9 cellular contexts compared by ENCODE assay signal in genomic region chr17:44122825-44123355, GRCh38. TPM values are rescaled to one million over a fixed set of nuclear protein-coding genes. Genes with fewer than 3 reads are reported as not detected.
A peak's percentile ranks its signal among the peaks of the same experiment; 100 is the strongest.
DNase-seq lines count a peak whose midpoint lies in the region; ATAC-seq, FAIRE-seq and TF ChIP-seq lines count a peak whose summit lies in the region.
"Had no signal": no experiment of that assay in that cellular context is flagged by ENCODE, and none has a peak within 500 bp of the region (broad histone marks: within the 10 kb centered on the region; RNA-seq: fewer than 3 reads in every experiment).

No MANE protein-coding gene starts in this region.

- no peaks in the 10 kb centered on the region for H3K9me3 Mint-ChIP-seq in activated CD4-positive, alpha-beta memory T cell treated with anti-CD3 and anti-CD28 coated beads for 36 hours

- H3K4me1 Mint-ChIP-seq in activated CD4-positive, alpha-beta memory T cell treated with anti-CD3 and anti-CD28 coated beads for 36 hours (ENCODE audit: low read depth): peaks cover 25% of the 10 kb centered on the region

- no peaks in the 10 kb centered on the region for H3K36me3 Mint-ChIP-seq in activated CD4-positive, alpha-beta memory T cell treated with anti-CD3 and anti-CD28 coated beads for 36 hours

- POLR2A ChIA-PET in activated CD4-positive, alpha-beta memory T cell treated with anti-CD3 and anti-CD28 coated beads for 36 hours (lab: Charles Lee): interaction anchor here (0.6 to 1.7 kb wide), 16 partner anchors 8 to 215 kb away, joined by 3 to 11 read pairs (median 4); partner anchors contain the start of genes G6PC3, LSM12, MPP2 and TMUB2

- no peak for FAIRE-seq in frontal cortex (lab: Jason Lieb, UNC)
- FAIRE-seq: A204.1 had no signal

- no peaks in the 10 kb centered on the region for H3K27me3 Mint-ChIP-seq in activated CD4-positive, alpha-beta memory T cell treated with anti-CD3 and anti-CD28 coated beads for 36 hours

- no peak for TF ChIP-seq CTCF in foreskin fibroblast (IDR thresholded peaks at IDR 0.05; ENCODE audit: low read depth, low read length)

- CTCF ChIA-PET in activated CD4-positive, alpha-beta memory T cell treated with anti-CD3 and anti-CD28 coated beads for 36 hours (lab: Charles Lee): interaction anchor here (0.6 to 2.4 kb wide), 30 partner anchors 8 to 1835 kb away, joined by 3 to 10 read pairs (median 4); partner anchors contain the start of genes G6PC3 and TMUB2

- ATAC-seq in HG03064 (IDR thresholded peaks at IDR 0.05; ENCODE audit: low read depth, unreplicated experiment): peak; percentile 12

- peak overlapping the region; percentile 78 for H3K4me3 ChIP-seq in foreskin fibroblast (ENCODE audit: low read depth in 1 of 2, low read length in 2 of 2)
- H3K4me3 ChIP-seq in skeletal muscle cell (ENCODE audit: low read depth, low read length): peak overlapping the region; percentile 83

- peak overlapping the region; percentile 86 for H3K4me3 Mint-ChIP-seq in activated CD4-positive, alpha-beta memory T cell treated with anti-CD3 and anti-CD28 coated beads for 36 hours

- DNase-seq in DMS 273 (lab: John Stamatoyannopoulos, UW; ENCODE audit: unreplicated experiment) (peak; percentile 41), DMS 273 treated with DMSO at 0.1 percent for 48 hours (lab: John Stamatoyannopoulos, UW) (no peak), foreskin fibroblast (no peak), skeletal muscle cell (ENCODE audit: low read depth) (no peak), frontal cortex (ENCODE audit: low spot score in 2 of 2) (no peak), Kasumi-1 (lab: John Stamatoyannopoulos, UW) (no peak)
- DNase-seq in activated CD4-positive, alpha-beta memory T cell treated with anti-CD3 and anti-CD28 coated beads for 36 hours: peak; percentile 32

- intact Hi-C loops in activated CD4-positive, alpha-beta memory T cell treated with anti-CD3 and anti-CD28 coated beads for 36 hours (cut with micrococcal nuclease): loop anchor here (1.0 to 5.0 kb wide), 5 partner anchors 18 to 209 kb away; partner anchors contain the start of genes G6PC3, HROB and TMUB2

- peak overlapping the region; percentile 42 for H3K27ac Mint-ChIP-seq in activated CD4-positive, alpha-beta memory T cell treated with anti-CD3 and anti-CD28 coated beads for 36 hours

RNA-seq across cellular contexts. Expression of gene HDAC5, which starts 0.6 kb away (rescaled TPM):
- 10 to 100 TPM; 18.0 to 19.0 TPM for total RNA-seq in activated CD4-positive, alpha-beta memory T cell treated with anti-CD3 and anti-CD28 coated beads for 36 hours
- 87.6 TPM for total RNA-seq in frontal cortex

RNA-seq across cellular contexts. Expression of gene HROB, which starts 18.8 kb away (rescaled TPM):
- total RNA-seq in activated CD4-positive, alpha-beta memory T cell treated with anti-CD3 and anti-CD28 coated beads for 36 hours: 10 to 100 TPM; 17.9 to 19.8 TPM
- total RNA-seq in frontal cortex: 0.82 TPM

RNA-seq across cellular contexts. Expression of gene ASB16, which starts 47.6 kb away (rescaled TPM):
- under 1 TPM in 1 of 2 experiments, not detected in 1; 0.19 TPM for total RNA-seq in activated CD4-positive, alpha-beta memory T cell treated with anti-CD3 and anti-CD28 coated beads for 36 hours
- total RNA-seq in frontal cortex: not detected

RNA-seq across cellular contexts. Expression of gene G6PC3, which starts 52.4 kb away (rescaled TPM):
- total RNA-seq in activated CD4-positive, alpha-beta memory T cell treated with anti-CD3 and anti-CD28 coated beads for 36 hours: 10 to 100 TPM; 20.7 to 21.9 TPM
- 11.4 TPM for total RNA-seq in frontal cortex

RNA-seq across cellular contexts. Expression of gene LSM12, which starts 56.4 kb away (rescaled TPM):
- 10 to 100 TPM; 76.8 to 81.8 TPM for total RNA-seq in activated CD4-positive, alpha-beta memory T cell treated with anti-CD3 and anti-CD28 coated beads for 36 hours
- 26.5 TPM for total RNA-seq in frontal cortex

Comparison
In these comparisons a context has a peak if more than half of its experiments do, and no peak if none do; other contexts are left out.
1. DNase-seq: peak in DMS 273 (single experiment) and activated CD4-positive, alpha-beta memory T cell treated with anti-CD3 and anti-CD28 coated beads for 36 hours (single experiment); none in DMS 273 treated with DMSO at 0.1 percent for 48 hours (single experiment), foreskin fibroblast (0 of 2), skeletal muscle cell (single experiment), frontal cortex (0 of 2) and Kasumi-1 (0 of 2).
2. RNA of gene HROB, which starts 18.8 kb away (total RNA-seq): 17.9 to 19.8 TPM in activated CD4-positive, alpha-beta memory T cell treated with anti-CD3 and anti-CD28 coated beads for 36 hours; 0.82 TPM in frontal cortex (single experiment); every median in the first group is over 10 times any median in the second.